14 cellular contexts compared by ENCODE assay signal in the genomic region with DNA sequence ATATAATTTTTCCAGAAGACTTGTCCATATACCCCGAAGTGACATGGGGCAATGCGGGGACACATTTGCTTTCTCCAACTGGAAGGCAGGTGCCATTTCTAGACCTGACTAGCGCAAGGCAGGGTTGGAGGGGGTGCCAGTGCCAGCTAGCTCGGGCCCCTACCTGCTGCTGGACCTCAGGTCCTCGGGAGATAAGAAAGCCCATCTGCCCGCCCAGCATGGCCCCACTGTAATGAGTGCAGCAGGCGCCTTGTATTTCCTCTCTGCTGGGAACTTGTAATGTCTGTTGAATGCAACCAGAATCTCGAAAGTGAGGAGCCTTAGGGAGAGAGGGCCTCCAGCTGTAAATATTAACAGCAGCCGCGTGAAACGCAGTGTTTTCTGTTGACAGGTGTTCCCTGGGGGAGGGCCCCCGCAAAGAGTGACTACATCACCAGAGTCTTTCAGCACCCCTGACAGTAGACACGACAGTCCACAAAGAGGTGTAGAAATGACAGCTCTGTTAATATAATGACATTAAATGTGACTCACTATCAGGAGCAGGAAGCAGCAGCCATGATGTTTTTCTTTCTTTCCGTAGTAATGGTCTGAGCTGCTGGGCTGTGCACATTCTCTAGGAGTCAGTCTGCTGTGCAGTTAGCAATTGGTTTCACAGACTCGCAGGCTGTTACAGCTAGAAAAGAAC. TPM values are rescaled to one million over a fixed set of nuclear protein-coding genes. Genes with fewer than 3 reads are reported as not detected.
A peak's percentile ranks its signal among the peaks of the same experiment; 100 is the strongest.
DNase-seq lines count a peak whose midpoint lies in the region; ATAC-seq, FAIRE-seq and TF ChIP-seq lines count a peak whose summit lies in the region.
"Had no signal": no experiment of that assay in that cellular context is flagged by ENCODE, and none has a peak within 500 bp of the region (broad histone marks: within the 10 kb centered on the region; RNA-seq: fewer than 3 reads in every experiment).

No MANE protein-coding gene starts in this region.

- no peaks in the 10 kb centered on the region for H3K36me3 ChIP-seq in bronchial epithelial cell (ENCODE audit: control insufficient read depth, insufficient read depth, low read length)
- no peaks in the 10 kb centered on the region for H3K36me3 ChIP-seq in mesenchymal stem cell (ENCODE audit: control insufficient read depth in 1 of 2, insufficient read depth in 2 of 2, low read depth in 1 of 2, low read length in 2 of 2)
- H3K36me3 ChIP-seq in CD4-positive, alpha-beta memory T cell (ENCODE audit: insufficient read depth, low read length): no peaks in the 10 kb centered on the region

- H3K4me3 ChIP-seq in bronchial epithelial cell (ENCODE audit: low read depth, low read length) (no peak overlapping the region), mesenchymal stem cell (ENCODE audit: insufficient read depth in 1 of 2, low read depth in 1 of 2, low read length in 2 of 2) (peak overlapping the region in 1 of 2 experiments; percentile 53)
- H3K4me3 ChIP-seq in CD4-positive, alpha-beta memory T cell (ENCODE audit: low read length in 2 of 2): no peak overlapping the region

- no peak overlapping the region for H2AK5ac ChIP-seq in mesenchymal stem cell (ENCODE audit: low read length, severe bottlenecking)

- H2BK12ac ChIP-seq in mesenchymal stem cell (ENCODE audit: low read length in 2 of 2): no peak overlapping the region

- no peak overlapping the region for H2BK5ac ChIP-seq in mesenchymal stem cell (ENCODE audit: low read depth, low read length, poor library complexity, severe bottlenecking)

- H2BK120ac ChIP-seq in mesenchymal stem cell (ENCODE audit: low read depth, low read length): no peak overlapping the region

- no peak overlapping the region for H3K14ac ChIP-seq in mesenchymal stem cell (ENCODE audit: low read length in 2 of 2)

- H2AFZ ChIP-seq in mesenchymal stem cell (ENCODE audit: low read depth, low read length): no peak overlapping the region

- H3K27me3 ChIP-seq in bronchial epithelial cell (ENCODE audit: control insufficient read depth, insufficient read depth, low read length) (no peaks in the 10 kb centered on the region), mesenchymal stem cell (ENCODE audit: control insufficient read depth in 1 of 2, insufficient read depth in 1 of 2, low read length in 2 of 2) (peaks cover 0 to 4% of the 10 kb centered on the region in 2 experiments)
- no peaks in the 10 kb centered on the region for H3K27me3 ChIP-seq in CD4-positive, alpha-beta memory T cell (ENCODE audit: insufficient read depth, low read length)

- DNase-seq in HCEC 1CT: peak; percentile 24
- DNase-seq in bronchial epithelial cell (ENCODE audit: low read depth): peak; percentile 7
- peak; percentile 9 for DNase-seq in mesenchymal stem cell
- DNase-seq in frontal cortex (ENCODE audit: low spot score in 2 of 2): no peak
- DNase-seq in CD4-positive, alpha-beta memory T cell: no peak
- no peak for DNase-seq in midbrain (lab: John Stamatoyannopoulos, UW)
- DNase-seq: activated T-cell treated with anti-CD3 and anti-CD28 coated beads, Interleukin-2, amount 50 U/mL, for 1 hour; amniotic stem cell; CD8-positive, alpha-beta memory T cell; effector memory CD4-positive, alpha-beta T cell; head of caudate nucleus; NCI-H1694 had no signal

- no peaks in the 10 kb centered on the region for H3K9me3 Mint-ChIP-seq in CD4-positive, alpha-beta memory T cell
- H3K9me3 Mint-ChIP-seq: CD8-positive, alpha-beta memory T cell had no signal

- H3K27me3 Mint-ChIP-seq in CD4-positive, alpha-beta memory T cell: peaks cover 1 to 6% of the 10 kb centered on the region in 2 donors

- no peak overlapping the region for H4K91ac ChIP-seq in mesenchymal stem cell (ENCODE audit: low read length)

- no peak overlapping the region for H3K4me3 Mint-ChIP-seq in CD4-positive, alpha-beta memory T cell
- H3K4me3 Mint-ChIP-seq: CD8-positive, alpha-beta memory T cell had no signal

- 71% methylated on average over 14 of the region's 15 CpGs for WGBS in mesenchymal stem cell

- intact Hi-C loops in CD4-positive, alpha-beta memory T cell (cut with micrococcal nuclease): loop anchor here (5.0 kb wide), 1 partner anchor 199 kb away; no protein-coding TSS in a partner anchor

- no peaks in the 10 kb centered on the region for H3K36me3 Mint-ChIP-seq in CD4-positive, alpha-beta memory T cell
- H3K36me3 Mint-ChIP-seq: CD8-positive, alpha-beta memory T cell had no signal

- no peak overlapping the region for H3K27ac Mint-ChIP-seq in CD4-positive, alpha-beta memory T cell
- H3K27ac Mint-ChIP-seq: CD8-positive, alpha-beta memory T cell had no signal

- H4K8ac ChIP-seq in mesenchymal stem cell (ENCODE audit: low read length): no peak overlapping the region

- CTCF ChIA-PET in CD4-positive, alpha-beta memory T cell (lab: Charles Lee; ENCODE audit: partially characterized antibody): interaction anchor here (6.6 to 13.5 kb wide), 2 partner anchors 16 to 314 kb away, joined by 53 to 282 read pairs; no protein-coding TSS in a partner anchor

- POLR2A ChIA-PET in CD4-positive, alpha-beta memory T cell (lab: Charles Lee; ENCODE audit: partially characterized antibody): no interaction called here

- H3K4me1 Mint-ChIP-seq in CD4-positive, alpha-beta memory T cell: peaks cover 0 to 5% (median 2%) of the 10 kb centered on the region in 4 donors

- FAIRE-seq in bronchial epithelial cell (lab: Jason Lieb, UNC) (no peak), frontal cortex (lab: Jason Lieb, UNC) (no peak)

- TF ChIP-seq CTCF in C4-2B (conservative IDR thresholded peaks at IDR 0.05): no peak
- no peak for TF ChIP-seq CTCF in bronchial epithelial cell (IDR thresholded peaks at IDR 0.05; ENCODE audit: insufficient read depth, low read length, severe bottlenecking)

- H3K18ac ChIP-seq in mesenchymal stem cell (ENCODE audit: low read depth in 1 of 2, low read length in 2 of 2): no peak overlapping the region

- no peak overlapping the region for H3K23ac ChIP-seq in mesenchymal stem cell (ENCODE audit: low read length in 2 of 2)

- no peaks in the 10 kb centered on the region for H3K9me3 ChIP-seq in mesenchymal stem cell (ENCODE audit: control insufficient read depth, low read length)
- no peaks in the 10 kb centered on the region for H3K9me3 ChIP-seq in CD4-positive, alpha-beta memory T cell (ENCODE audit: control insufficient read depth in 1 of 2, low read length in 2 of 2)

- H3K79me1 ChIP-seq in mesenchymal stem cell (replicated peaks; ENCODE audit: low read length, poor library complexity, severe bottlenecking): no peaks in the 10 kb centered on the region

- H2BK15ac ChIP-seq in mesenchymal stem cell (ENCODE audit: low read depth, poor library complexity, severe bottlenecking): no peak overlapping the region

- peak overlapping the region; percentile 50 for H3K4me2 ChIP-seq in mesenchymal stem cell (ENCODE audit: low read length, poor library complexity, severe bottlenecking)

- ATAC-seq in HG03095 (IDR thresholded peaks at IDR 0.05; ENCODE audit: unreplicated experiment): no peak

- no peak overlapping the region for H3K4ac ChIP-seq in mesenchymal stem cell (ENCODE audit: low read depth in 1 of 2, low read length in 2 of 2)

- peaks cover 14% of the 10 kb centered on the region for H3K4me1 ChIP-seq in mesenchymal stem cell (ENCODE audit: control insufficient read depth, insufficient read depth, low read depth, low read length)
- no peaks in the 10 kb centered on the region for H3K4me1 ChIP-seq in CD4-positive, alpha-beta memory T cell (ENCODE audit: insufficient read depth, low read length)

- peak overlapping the region; percentile 6; the same call in 1 of the 2 replicates for H3K27ac ChIP-seq in C4-2B
- H3K27ac ChIP-seq in mesenchymal stem cell (ENCODE audit: low read length, poor library complexity, severe bottlenecking): peak overlapping the region; percentile 27
- H3K27ac ChIP-seq in CD4-positive, alpha-beta memory T cell (ENCODE audit: low read depth, low read length): no peak overlapping the region

- H3K9ac ChIP-seq in mesenchymal stem cell (ENCODE audit: low read length): peak overlapping the region; percentile 36

RNA-seq across cellular contexts. Expression of a gene that starts 58.8 kb away (rescaled TPM):
- total RNA-seq in bronchial epithelial cell: 4.5 and 5.5 TPM in 2 replicates
- polyA plus RNA-seq in mesenchymal stem cell (2013, experiment 1 of 2): 8.0 TPM
- 8.0 TPM for polyA plus RNA-seq in mesenchymal stem cell (2013, experiment 2 of 2)
- 20.4 TPM for total RNA-seq in frontal cortex
- total RNA-seq in CD4-positive, alpha-beta memory T cell: not detected
- not detected for polyA plus RNA-seq in CD4-positive, alpha-beta memory T cell
- polyA plus RNA-seq: CD8-positive, alpha-beta memory T cell had no signal

Comparison
In these comparisons a context has a peak if more than half of its experiments do, and no peak if none do; other contexts are left out.
1. DNase-seq: peak in HCEC 1CT (single experiment), bronchial epithelial cell (single experiment) and mesenchymal stem cell (single experiment); none in frontal cortex (0 of 2), CD4-positive, alpha-beta memory T cell (0 of 5) and midbrain (single experiment).